Comparison of ENCODE assay signal across 11 cellular contexts in the genomic region with DNA sequence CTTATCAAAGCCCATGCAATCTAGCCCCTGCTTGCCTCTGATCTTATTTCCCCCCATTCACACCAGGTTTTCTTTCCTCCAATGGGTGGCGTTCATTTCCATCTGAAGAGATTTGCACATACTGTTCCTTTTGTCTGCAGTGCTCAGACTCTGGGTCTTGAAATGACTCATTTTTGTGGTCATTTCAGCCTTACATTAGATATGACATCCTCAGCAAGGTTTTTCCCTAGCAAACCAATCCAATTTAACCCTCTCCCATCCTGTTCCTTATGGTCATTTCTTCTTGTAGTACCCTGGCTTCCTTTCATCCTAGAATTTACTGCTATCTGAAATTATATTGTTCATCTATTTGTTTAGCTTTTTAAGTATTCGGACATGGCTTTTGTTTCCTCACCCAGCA. TPM values are rescaled to one million over a fixed set of nuclear protein-coding genes. Genes with fewer than 3 reads are reported as not detected.
DNase-seq lines count a peak whose midpoint lies in the region; ATAC-seq, FAIRE-seq and TF ChIP-seq lines count a peak whose summit lies in the region.
"Had no signal": no experiment of that assay in that cellular context is flagged by ENCODE, and none has a peak within 500 bp of the region (broad histone marks: within the 10 kb centered on the region; RNA-seq: fewer than 3 reads in every experiment).

No MANE protein-coding gene starts in this region.

- no peaks in the 10 kb centered on the region for H3K36me3 ChIP-seq in bronchial epithelial cell (ENCODE audit: control insufficient read depth, insufficient read depth, low read length)

- H3K4me3 ChIP-seq in bronchial epithelial cell (ENCODE audit: low read depth, low read length): no peak overlapping the region

- no peak for TF ChIP-seq CTCF in bronchial epithelial cell (IDR thresholded peaks at IDR 0.05; ENCODE audit: insufficient read depth, low read length, severe bottlenecking)

- TF ChIP-seq POLR2A in GM18505 (IDR thresholded peaks at IDR 0.05; ENCODE audit: borderline replicate concordance, extremely low read depth, insufficient read depth, insufficient read length): no peak

- DNase-seq in bronchial epithelial cell (ENCODE audit: low read depth): peak; percentile 58
- no peak for DNase-seq in AG08396 (ENCODE audit: low spot score)
- DNase-seq in activated naive CD4-positive, alpha-beta T cell (lab: John Stamatoyannopoulos, UW): no peak
- DNase-seq in cerebellar cortex (ENCODE audit: low spot score): no peak
- DNase-seq: activated B cell treated with CpG ODN at 0.5 μM for 24 hours; CD4-positive, CD25-positive, alpha-beta regulatory T cell had no signal

- ATAC-seq in GM18505 (IDR thresholded peaks at IDR 0.05; ENCODE audit: unreplicated experiment) (peak; percentile 87), GM21619 (IDR thresholded peaks at IDR 0.05; ENCODE audit: unreplicated experiment) (peak; percentile 69), HG03439 (IDR thresholded peaks at IDR 0.05; ENCODE audit: unreplicated experiment) (peak; percentile 70), GM19324 (IDR thresholded peaks at IDR 0.05; ENCODE audit: low FRiP score, unreplicated experiment) (no peak)
- ATAC-seq: stimulated activated effector memory CD8-positive, alpha-beta T cell treated with anti-CD3 and anti-CD28 coated beads, Interleukin-12 subunit alpha, Interleukin-12 subunit beta, amount 100 ng/mL, for 72 hours had no signal

- FAIRE-seq in bronchial epithelial cell (lab: Jason Lieb, UNC): no peak

- H3K27me3 ChIP-seq in bronchial epithelial cell (ENCODE audit: control insufficient read depth, insufficient read depth, low read length): no peaks in the 10 kb centered on the region

RNA-seq across cellular contexts. Expression of gene SCN1A, which starts 42.5 kb away (rescaled TPM):
- total RNA-seq in bronchial epithelial cell: not detected in 2 replicates
- total RNA-seq: activated B cell treated with CpG ODN at 0.5 μM for 24 hours; CD4-positive, CD25-positive, alpha-beta regulatory T cell had no signal
